Comparison of ENCODE assay signal across 1 cellular context in the genomic region with DNA sequence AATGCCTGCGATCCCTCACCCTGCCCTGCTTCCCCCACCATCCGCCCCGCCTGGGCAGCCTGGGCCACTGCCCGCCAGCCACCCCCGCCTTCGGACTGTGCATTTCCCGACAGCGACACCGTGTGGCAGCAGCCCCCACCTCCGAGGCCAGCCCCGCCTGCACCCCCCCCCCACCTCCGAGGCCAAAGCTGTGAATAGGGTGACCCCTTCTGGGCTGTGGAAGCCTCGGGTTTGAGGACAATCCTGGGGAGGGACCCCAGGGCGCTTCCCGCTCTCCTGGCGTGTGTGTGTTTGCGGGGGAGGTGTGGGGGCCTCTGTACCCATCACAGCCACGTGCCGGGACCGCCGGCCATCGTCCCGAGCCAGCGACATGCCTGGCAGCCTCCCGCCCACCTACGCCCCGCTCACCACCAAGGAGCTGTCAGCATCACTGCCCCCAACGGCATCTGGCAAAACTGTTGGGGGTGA.
TF ChIP-seq lines count a peak whose summit lies in the region.

No MANE protein-coding gene starts in this region.

TF ChIP-seq in GM23338, 12 proteins besides CTCF, POLR2A, EP300 and RAD21 (continued from another document):
- TF ChIP-seq, protein P1, sequence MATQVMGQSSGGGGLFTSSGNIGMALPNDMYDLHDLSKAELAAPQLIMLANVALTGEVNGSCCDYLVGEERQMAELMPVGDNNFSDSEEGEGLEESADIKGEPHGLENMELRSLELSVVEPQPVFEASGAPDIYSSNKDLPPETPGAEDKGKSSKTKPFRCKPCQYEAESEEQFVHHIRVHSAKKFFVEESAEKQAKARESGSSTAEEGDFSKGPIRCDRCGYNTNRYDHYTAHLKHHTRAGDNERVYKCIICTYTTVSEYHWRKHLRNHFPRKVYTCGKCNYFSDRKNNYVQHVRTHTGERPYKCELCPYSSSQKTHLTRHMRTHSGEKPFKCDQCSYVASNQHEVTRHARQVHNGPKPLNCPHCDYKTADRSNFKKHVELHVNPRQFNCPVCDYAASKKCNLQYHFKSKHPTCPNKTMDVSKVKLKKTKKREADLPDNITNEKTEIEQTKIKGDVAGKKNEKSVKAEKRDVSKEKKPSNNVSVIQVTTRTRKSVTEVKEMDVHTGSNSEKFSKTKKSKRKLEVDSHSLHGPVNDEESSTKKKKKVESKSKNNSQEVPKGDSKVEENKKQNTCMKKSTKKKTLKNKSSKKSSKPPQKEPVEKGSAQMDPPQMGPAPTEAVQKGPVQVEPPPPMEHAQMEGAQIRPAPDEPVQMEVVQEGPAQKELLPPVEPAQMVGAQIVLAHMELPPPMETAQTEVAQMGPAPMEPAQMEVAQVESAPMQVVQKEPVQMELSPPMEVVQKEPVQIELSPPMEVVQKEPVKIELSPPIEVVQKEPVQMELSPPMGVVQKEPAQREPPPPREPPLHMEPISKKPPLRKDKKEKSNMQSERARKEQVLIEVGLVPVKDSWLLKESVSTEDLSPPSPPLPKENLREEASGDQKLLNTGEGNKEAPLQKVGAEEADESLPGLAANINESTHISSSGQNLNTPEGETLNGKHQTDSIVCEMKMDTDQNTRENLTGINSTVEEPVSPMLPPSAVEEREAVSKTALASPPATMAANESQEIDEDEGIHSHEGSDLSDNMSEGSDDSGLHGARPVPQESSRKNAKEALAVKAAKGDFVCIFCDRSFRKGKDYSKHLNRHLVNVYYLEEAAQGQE (IDR thresholded peaks at IDR 0.05; ENCODE audit: unreplicated experiment), result no peak
- TF ChIP-seq JUNB (IDR thresholded peaks at IDR 0.05; ENCODE audit: unreplicated experiment) (no peak), ZNF114 (CRISPR knock-in tag; IDR thresholded peaks at IDR 0.05) (no peak), EZH2phosphoT487 (IDR thresholded peaks at IDR 0.05; ENCODE audit: unreplicated experiment) (no peak)
